In genomic region chr2:230179086-230179485, GRCh38 we compare ENCODE assay signal across 24 cellular contexts. TPM values are rescaled to one million over a fixed set of nuclear protein-coding genes. Genes with fewer than 3 reads are reported as not detected.
DNase-seq lines count a peak whose midpoint lies in the region; ATAC-seq and TF ChIP-seq lines count a peak whose summit lies in the region.
"Had no signal": no experiment of that assay in that cellular context is flagged by ENCODE, and none has a peak within 500 bp of the region (broad histone marks: within the 10 kb centered on the region; RNA-seq: fewer than 3 reads in every experiment).

No MANE protein-coding gene starts in this region.

- TF ChIP-seq EP300 in esophagus muscularis mucosa (IDR thresholded peaks at IDR 0.05) (no peak), ovary (IDR thresholded peaks at IDR 0.05) (no peak)

- H3K4me1 Mint-ChIP-seq in CD4-positive, alpha-beta T cell (ENCODE audit: low read depth): no peaks in the 10 kb centered on the region
- H3K4me1 Mint-ChIP-seq in activated B cell treated with CpG ODN at 0.5 μM for 24 hours (no peaks in the 10 kb centered on the region), osteocyte (ENCODE audit: unreplicated experiment) (no peaks in the 10 kb centered on the region)
- H3K4me1 Mint-ChIP-seq: B cell, CD14-positive monocyte had no signal

- H3K27me3 Mint-ChIP-seq in CD4-positive, alpha-beta T cell: no peaks in the 10 kb centered on the region
- H3K27me3 Mint-ChIP-seq in activated B cell treated with CpG ODN at 0.5 μM for 24 hours (no peaks in the 10 kb centered on the region), osteocyte (ENCODE audit: unreplicated experiment) (no peaks in the 10 kb centered on the region)
- H3K27me3 Mint-ChIP-seq: B cell had no signal

- no peak for DNase-seq in CD4-positive, alpha-beta T cell
- DNase-seq in activated B cell treated with CpG ODN at 0.5 μM for 24 hours (no peak), esophagus muscularis mucosa (ENCODE audit: extremely low spot score) (peak; percentile 57), osteocyte (ENCODE audit: extremely low spot score, unreplicated experiment) (peak; percentile 63), NCI-H2171 (lab: John Stamatoyannopoulos, UW) (no peak), ovary (no peak)
- DNase-seq: COR-L47; DMS79; H7; KBM-7; MM.1S; NCI-H1048; NCI-H1436; NCI-H1930; NCI-H226; NCI-H510A treated with DMSO at 0.1 percent for 48 hours; NCI-H774; NK-92 treated with Interleukin-12 subunit alpha and Interleukin-12 subunit beta, amount 100 ng/mL, for 24 hours; SIG-M5 had no signal

- intact Hi-C loops in CD4-positive, alpha-beta T cell (cut with DNase I, micrococcal nuclease): no loop called here
- intact Hi-C loops in activated B cell treated with CpG ODN at 0.5 μM for 24 hours (cut with micrococcal nuclease): no loop called here
- intact Hi-C loops in esophagus muscularis mucosa (cut with DNase I): no loop called here
- intact Hi-C loops in ovary (cut with DNase I): no loop called here

- H3K36me3 ChIP-seq in esophagus muscularis mucosa: peaks cover 24 to 97% (median 84%) of the 10 kb centered on the region in 4 donors
- no peaks in the 10 kb centered on the region for H3K36me3 ChIP-seq in ovary

- POLR2A ChIA-PET in CD4-positive, alpha-beta T cell (lab: Charles Lee): no interaction called here
- POLR2A ChIA-PET in activated B cell treated with CpG ODN at 0.5 μM for 24 hours (lab: Charles Lee): interaction anchor here (0.5 kb wide), 1 partner anchor 57 kb away, joined by 7 read pairs; no protein-coding TSS in a partner anchor

- H3K27ac ChIP-seq in CD4-positive, alpha-beta T cell (ENCODE audit: low read depth, low read length): no peak overlapping the region
- H3K27ac ChIP-seq in esophagus muscularis mucosa (replicated peaks in 1 of 4) (no peak overlapping the region), ovary (no peak overlapping the region)
- H3K27ac ChIP-seq: A549, RWPE1 had no signal

- no peak for ATAC-seq in CD4-positive, alpha-beta T cell (ENCODE audit: poor library complexity)
- ATAC-seq in activated B cell treated with CpG ODN at 0.5 μM for 24 hours (ENCODE audit: low read depth) (no peak), HG03159 (IDR thresholded peaks at IDR 0.05; ENCODE audit: unreplicated experiment) (no peak)
- ATAC-seq: A549 had no signal

- H3K9me3 Mint-ChIP-seq in CD4-positive, alpha-beta T cell: no peaks in the 10 kb centered on the region
- H3K9me3 Mint-ChIP-seq in activated B cell treated with CpG ODN at 0.5 μM for 24 hours (no peaks in the 10 kb centered on the region), osteocyte (ENCODE audit: unreplicated experiment) (no peaks in the 10 kb centered on the region)

- H3K4me3 Mint-ChIP-seq in CD4-positive, alpha-beta T cell: no peak overlapping the region
- H3K4me3 Mint-ChIP-seq in activated B cell treated with CpG ODN at 0.5 μM for 24 hours (no peak overlapping the region), osteocyte (ENCODE audit: unreplicated experiment) (no peak overlapping the region)
- H3K4me3 Mint-ChIP-seq: B cell had no signal

- no peak for TF ChIP-seq CTCF in CD4-positive, alpha-beta T cell (IDR thresholded peaks at IDR 0.05)
- TF ChIP-seq CTCF in activated B cell treated with CpG ODN at 0.5 μM for 24 hours (IDR thresholded peaks at IDR 0.05) (no peak), esophagus muscularis mucosa (IDR thresholded peaks at IDR 0.05) (no peak), osteocyte (IDR thresholded peaks at IDR 0.05) (no peak), ovary (IDR thresholded peaks at IDR 0.05) (no peak)

- H3K4me3 ChIP-seq in esophagus muscularis mucosa (no peak overlapping the region), ovary (no peak overlapping the region)
- H3K4me3 ChIP-seq: A549 had no signal

- 89% methylated on average over 6 of the region's 6 CpGs for WGBS in esophagus muscularis mucosa
- WGBS in ovary, 3 donors: 86 to 93% (median 93%) methylated on average over 6 of the region's 6 CpGs

- H3K27me3 ChIP-seq in CD4-positive, alpha-beta T cell (ENCODE audit: control insufficient read depth, insufficient read depth, low read length): no peaks in the 10 kb centered on the region
- no peaks in the 10 kb centered on the region for H3K27me3 ChIP-seq in esophagus muscularis mucosa
- no peaks in the 10 kb centered on the region for H3K27me3 ChIP-seq in ovary

- no peaks in the 10 kb centered on the region for H3K9me3 ChIP-seq in CD4-positive, alpha-beta T cell (ENCODE audit: control insufficient read depth, low read length)
- H3K9me3 ChIP-seq in esophagus muscularis mucosa: no peaks in the 10 kb centered on the region
- no peaks in the 10 kb centered on the region for H3K9me3 ChIP-seq in ovary
- H3K9me3 ChIP-seq: A549 had no signal

- H3K36me3 Mint-ChIP-seq in CD4-positive, alpha-beta T cell (ENCODE audit: low read depth): peaks cover 99% of the 10 kb centered on the region
- H3K36me3 Mint-ChIP-seq in activated B cell treated with CpG ODN at 0.5 μM for 24 hours (ENCODE audit: low read depth) (peaks cover 98% of the 10 kb centered on the region), osteocyte (ENCODE audit: unreplicated experiment) (peaks cover 63% of the 10 kb centered on the region)

- TF ChIP-seq POLR2A in esophagus muscularis mucosa (IDR thresholded peaks at IDR 0.05; ENCODE audit: low read depth) (no peak), ovary (IDR thresholded peaks at IDR 0.05) (no peak)

- H3K27ac Mint-ChIP-seq in CD4-positive, alpha-beta T cell: peak overlapping the region; percentile 8
- peak overlapping the region; percentile 46 for H3K27ac Mint-ChIP-seq in activated B cell treated with CpG ODN at 0.5 μM for 24 hours
- no peak overlapping the region for H3K27ac Mint-ChIP-seq in osteocyte (ENCODE audit: unreplicated experiment)
- H3K27ac Mint-ChIP-seq: B cell had no signal

- no peaks in the 10 kb centered on the region for H3K4me1 ChIP-seq in esophagus muscularis mucosa
- no peaks in the 10 kb centered on the region for H3K4me1 ChIP-seq in ovary (ENCODE audit: insufficient read depth)
- H3K4me1 ChIP-seq: A549 had no signal

- CTCF ChIA-PET in CD4-positive, alpha-beta T cell (lab: Charles Lee): no interaction called here
- CTCF ChIA-PET in activated B cell treated with CpG ODN at 0.5 μM for 24 hours (lab: Charles Lee): no interaction called here

RNA-seq across cellular contexts. Expression of gene SP110, which starts 40.7 kb away (rescaled TPM):
- 10 to 100 TPM; 59.4 to 63.7 TPM for total RNA-seq in CD4-positive, alpha-beta T cell
- total RNA-seq in activated B cell treated with CpG ODN at 0.5 μM for 24 hours (139 and 147 TPM in 2 replicates), esophagus muscularis mucosa (10 to 100 TPM; 14.5 to 24.9 (median 18.8) TPM), osteocyte (23.6 and 24.1 TPM in 2 replicates), ovary (10 to 100 TPM; 18.4 to 24.5 (median 21.4) TPM)
- 10 to 100 TPM; 21.6 to 46.1 TPM for polyA plus RNA-seq in ovary

RNA-seq across cellular contexts. Expression of gene SP140, which starts 46.5 kb away (rescaled TPM):
- total RNA-seq in CD4-positive, alpha-beta T cell: 10 to 100 TPM; 51.2 to 55.1 TPM
- 295 and 330 TPM in 2 replicates for total RNA-seq in activated B cell treated with CpG ODN at 0.5 μM for 24 hours
- 1 to 10 TPM in 2 of 4 donors, under 1 TPM in 1, not detected in 1; 0.65 to 2.5 (median 2.5) TPM for total RNA-seq in esophagus muscularis mucosa
- total RNA-seq in osteocyte: 0.65 and 1.0 TPM in 2 replicates
- 1 to 10 TPM in 4 of 7 donors, under 1 TPM in 3; 0.28 to 3.4 (median 1.0) TPM for total RNA-seq in ovary
- polyA plus RNA-seq in ovary: 1 to 10 TPM in 1 of 2 donors, under 1 TPM in 1; 0.23 to 2.0 TPM

Comparison
In these comparisons a context has a peak if more than half of its experiments do, and no peak if none do; other contexts are left out.
1. DNase-seq: peak in esophagus muscularis mucosa (single experiment) and osteocyte (single experiment); none in CD4-positive, alpha-beta T cell (0 of 10), activated B cell treated with CpG ODN at 0.5 μM for 24 hours (single experiment), NCI-H2171 (single experiment) and ovary (0 of 5).
2. RNA of gene SP140, which starts 46.5 kb away (total RNA-seq): 295 to 330 TPM in activated B cell treated with CpG ODN at 0.5 μM for 24 hours and 51.2 to 55.1 TPM in CD4-positive, alpha-beta T cell; 0.65 to 2.5 TPM in esophagus muscularis mucosa, 0.65 to 1.0 TPM in osteocyte and 0.28 to 3.4 TPM in ovary; every median in the first group is over 10 times any median in the second.